Comparison of ENCODE assay signal across 8 cellular contexts in genomic region chr2:131673400-131674173, GRCh38.
DNase-seq lines count a peak whose midpoint lies in the region; ATAC-seq and TF ChIP-seq lines count a peak whose summit lies in the region.

No MANE protein-coding gene starts in this region.

- no peak overlapping the region for H3K23ac ChIP-seq in trophoblast cell (ENCODE audit: low read length)

- no peak overlapping the region for H3K14ac ChIP-seq in trophoblast cell (ENCODE audit: low read length)

- ATAC-seq in GM21529 (IDR thresholded peaks at IDR 0.05; ENCODE audit: unreplicated experiment), result peak; percentile 92
- ATAC-seq in Right ventricle myocardium inferior, result peak; percentile 92
- ATAC-seq in upper lobe of right lung, result peak; percentile 96

- H3K27me3 ChIP-seq in trophoblast cell (ENCODE audit: insufficient read depth, low read length) (no peaks in the 10 kb centered on the region), upper lobe of right lung (peaks cover 7% of the 10 kb centered on the region)

- no peak overlapping the region for H3K18ac ChIP-seq in trophoblast cell (ENCODE audit: low read length)

- peak overlapping the region; percentile 63 for H3K4me2 ChIP-seq in trophoblast cell (ENCODE audit: low read length)

- H4K12ac ChIP-seq in trophoblast cell (ENCODE audit: low read depth, low read length), result no peak overlapping the region

- H2BK12ac ChIP-seq in trophoblast cell (ENCODE audit: low read length), result no peak overlapping the region

- peak; percentile 92 for TF ChIP-seq CTCF in upper lobe of right lung (IDR thresholded peaks at IDR 0.05)

- peaks cover 7 to 8% of the 10 kb centered on the region in 2 experiments for H3K4me1 ChIP-seq in trophoblast cell (ENCODE audit: control insufficient read depth in 1 of 2, insufficient read depth in 2 of 2, low read length in 2 of 2)
- H3K4me1 ChIP-seq in upper lobe of right lung, result peaks cover 21% of the 10 kb centered on the region

- peaks cover 7% of the 10 kb centered on the region for H3K79me1 ChIP-seq in trophoblast cell (ENCODE audit: low read length)

- H3K4me1 Mint-ChIP-seq in activated naive CD4-positive, alpha-beta T cell treated with anti-CD3 and anti-CD28 coated beads, Interleukin-2, amount 50 U/mL, for 24 hours, result peaks cover 4% of the 10 kb centered on the region

- H2BK5ac ChIP-seq in trophoblast cell (ENCODE audit: low read depth, low read length, poor library complexity), result no peak overlapping the region

- intact Hi-C loops in Right ventricle myocardium inferior (cut with DNase I), result loop anchor here (2.0 to 10.0 kb wide), 2 partner anchors 261 to 471 kb away; no protein-coding TSS in a partner anchor
- intact Hi-C loops in upper lobe of right lung (cut with DNase I), result no loop called here

- H3K79me2 ChIP-seq in trophoblast cell (ENCODE audit: control insufficient read depth, insufficient read depth, low read length, poor library complexity), result no peaks in the 10 kb centered on the region

- H3K9me3 Mint-ChIP-seq in activated naive CD4-positive, alpha-beta T cell treated with anti-CD3 and anti-CD28 coated beads, Interleukin-2, amount 50 U/mL, for 24 hours, result no peaks in the 10 kb centered on the region

- peak; percentile 58 for DNase-seq in DMS79 treated with DMSO at 0.1 percent for 48 hours (lab: John Stamatoyannopoulos, UW)
- DNase-seq in HuH-7 (ENCODE audit: low spot score), result peak; percentile 66
- peak; percentile 43 for DNase-seq in SHP77 treated with DMSO at 0.1 percent for 48 hours (lab: John Stamatoyannopoulos, UW)
- peak; percentile 84 for DNase-seq in Right ventricle myocardium inferior (ENCODE audit: missing footprints)
- peak; percentile 57 to 84 for DNase-seq in trophoblast cell
- DNase-seq in upper lobe of right lung, result peak; percentile 91

- no peak overlapping the region for H2BK120ac ChIP-seq in trophoblast cell (ENCODE audit: insufficient read depth, low read length, poor library complexity)

- peaks cover 11% of the 10 kb centered on the region for H3K27me3 Mint-ChIP-seq in activated naive CD4-positive, alpha-beta T cell treated with anti-CD3 and anti-CD28 coated beads, Interleukin-2, amount 50 U/mL, for 24 hours

- peak overlapping the region; percentile 75 for H3K4me3 Mint-ChIP-seq in activated naive CD4-positive, alpha-beta T cell treated with anti-CD3 and anti-CD28 coated beads, Interleukin-2, amount 50 U/mL, for 24 hours

- H3K4me3 ChIP-seq in trophoblast cell (ENCODE audit: low read depth, low read length) (no peak overlapping the region), upper lobe of right lung (peak overlapping the region; percentile 22)

- peaks cover 5% of the 10 kb centered on the region for H3K9me3 ChIP-seq in trophoblast cell (ENCODE audit: insufficient read depth, low read depth, low read length)
- H3K9me3 ChIP-seq in upper lobe of right lung, result no peaks in the 10 kb centered on the region

- H3K4ac ChIP-seq in trophoblast cell (ENCODE audit: low read depth, low read length), result no peak overlapping the region

- WGBS in trophoblast cell (ENCODE audit: extremely low coverage, insufficient coverage, insufficient read length), result no CpG with 5 or more reads among the region's 48 CpGs

- H3K27ac ChIP-seq in trophoblast cell (ENCODE audit: low read depth, low read length), result no peak overlapping the region
- H3K27ac ChIP-seq in upper lobe of right lung, result no peak overlapping the region

- no peak overlapping the region for H2AFZ ChIP-seq in trophoblast cell (ENCODE audit: insufficient read depth, low read length, poor library complexity)

- H3K27ac Mint-ChIP-seq in activated naive CD4-positive, alpha-beta T cell treated with anti-CD3 and anti-CD28 coated beads, Interleukin-2, amount 50 U/mL, for 24 hours, result no peak overlapping the region

- no peak overlapping the region for H4K8ac ChIP-seq in trophoblast cell (ENCODE audit: low read depth, low read length)

- H3K36me3 Mint-ChIP-seq in activated naive CD4-positive, alpha-beta T cell treated with anti-CD3 and anti-CD28 coated beads, Interleukin-2, amount 50 U/mL, for 24 hours, result no peaks in the 10 kb centered on the region

- H4K91ac ChIP-seq in trophoblast cell (ENCODE audit: low read depth, low read length), result no peak overlapping the region

- H3K36me3 ChIP-seq in trophoblast cell (ENCODE audit: control insufficient read depth in 1 of 2, insufficient read depth in 2 of 2, low read length in 2 of 2), result no peaks in the 10 kb centered on the region
- H3K36me3 ChIP-seq in upper lobe of right lung, result no peaks in the 10 kb centered on the region

- H2AK5ac ChIP-seq in trophoblast cell (ENCODE audit: low read length), result no peak overlapping the region

- H3K9ac ChIP-seq in trophoblast cell (ENCODE audit: low read length), result no peak overlapping the region
